18 cellular contexts compared by ENCODE assay signal in genomic region chr2:95240556-95240955, GRCh38. TPM values are rescaled to one million over a fixed set of nuclear protein-coding genes. Genes with fewer than 3 reads are reported as not detected.
DNase-seq lines count a peak whose midpoint lies in the region; ATAC-seq, FAIRE-seq and TF ChIP-seq lines count a peak whose summit lies in the region.
"Had no signal": no experiment of that assay in that cellular context is flagged by ENCODE, and none has a peak within 500 bp of the region (broad histone marks: within the 10 kb centered on the region; RNA-seq: fewer than 3 reads in every experiment).

No MANE protein-coding gene starts in this region.

- no peaks in the 10 kb centered on the region for H3K4me1 ChIP-seq in keratinocyte (ENCODE audit: control insufficient read depth, extremely low read depth, insufficient read depth, low read length)
- no peaks in the 10 kb centered on the region for H3K4me1 ChIP-seq in gastrocnemius medialis
- H3K4me1 ChIP-seq in Peyer's patch, result no peaks in the 10 kb centered on the region
- H3K4me1 ChIP-seq: A549, BE2C had no signal

- no peak overlapping the region for H3K4me3 ChIP-seq in bronchial epithelial cell (ENCODE audit: low read depth, low read length)
- no peak overlapping the region for H3K4me3 ChIP-seq in keratinocyte (ENCODE audit: control insufficient read depth in 2 of 3, extremely low read depth in 1 of 3, insufficient read depth in 2 of 3, low read depth in 1 of 3, low read length in 3 of 3)
- H3K4me3 ChIP-seq in gastrocnemius medialis, result no peak overlapping the region
- H3K4me3 ChIP-seq in Peyer's patch, result no peak overlapping the region
- H3K4me3 ChIP-seq: A549, GM23338 had no signal

- DNase-seq in RWPE1 (ENCODE audit: low spot score) (no peak), bronchial epithelial cell (ENCODE audit: low read depth) (peak; percentile 37), keratinocyte (ENCODE audit: low read depth, low spot score) (no peak), gastrocnemius medialis (no peak), Peyer's patch (no peak), GM10266 (ENCODE audit: extremely low spot score) (no peak), middle frontal gyrus (ENCODE audit: extremely low spot score, low spot score) (no peak)
- DNase-seq: BE2C; CD4-positive, alpha-beta memory T cell; DMS153; DMS79 treated with DMSO at 0.1 percent for 48 hours; EL; H7 had no signal

- H3K27me3 ChIP-seq in bronchial epithelial cell (ENCODE audit: control insufficient read depth, insufficient read depth, low read length), result no peaks in the 10 kb centered on the region
- no peaks in the 10 kb centered on the region for H3K27me3 ChIP-seq in keratinocyte (ENCODE audit: control insufficient read depth, extremely low read depth, insufficient read depth, low read length)
- no peaks in the 10 kb centered on the region for H3K27me3 ChIP-seq in gastrocnemius medialis
- no peaks in the 10 kb centered on the region for H3K27me3 ChIP-seq in Peyer's patch
- H3K27me3 ChIP-seq: BE2C had no signal

- H2AFZ ChIP-seq in keratinocyte (ENCODE audit: control insufficient read depth, low read length), result no peak overlapping the region
- H2AFZ ChIP-seq: GM23338 had no signal

- H3K79me2 ChIP-seq in keratinocyte (ENCODE audit: control insufficient read depth, insufficient read depth, low read length), result no peaks in the 10 kb centered on the region

- ATAC-seq in gastrocnemius medialis, result no peak
- ATAC-seq: A549, GM23338 had no signal

- intact Hi-C loops in gastrocnemius medialis (cut with DNase I; ENCODE audit: low total_unique reads), result no loop called here

- in situ Hi-C loops in gastrocnemius medialis (cut with MboI; ENCODE audit: low sequenced_read_pairs in 4 of 4), result no loop called here

- no peak for TF ChIP-seq CTCF in RWPE1 (conservative IDR thresholded peaks at IDR 0.05; ENCODE audit: low read depth)
- no peak for TF ChIP-seq CTCF in bronchial epithelial cell (IDR thresholded peaks at IDR 0.05; ENCODE audit: insufficient read depth, low read length, severe bottlenecking)
- TF ChIP-seq CTCF in keratinocyte (optimal IDR thresholded peaks at IDR 0.05 in 1 of 3, IDR thresholded peaks at IDR 0.05 in 1 of 3, conservative IDR thresholded peaks at IDR 0.05 in 1 of 3; ENCODE audit: extremely low read depth in 1 of 3, insufficient read depth in 2 of 3, low read length in 3 of 3), result no peak
- TF ChIP-seq CTCF in gastrocnemius medialis (IDR thresholded peaks at IDR 0.05 in 4 of 5, conservative IDR thresholded peaks at IDR 0.05 in 1 of 5), result no peak
- TF ChIP-seq CTCF in Peyer's patch (IDR thresholded peaks at IDR 0.05), result no peak
- no peak for TF ChIP-seq CTCF in GM10266 (IDR thresholded peaks at IDR 0.05; ENCODE audit: control insufficient read depth, insufficient read depth, low read depth, missing control alignments)

- H3K9ac ChIP-seq in keratinocyte (ENCODE audit: control insufficient read depth, extremely low read depth, insufficient read depth, low read length), result no peak overlapping the region

- H4K20me1 ChIP-seq in keratinocyte (ENCODE audit: control insufficient read depth, extremely low read depth, insufficient read depth, low read length), result no peaks in the 10 kb centered on the region

- no peak overlapping the region for H3K4me2 ChIP-seq in keratinocyte (ENCODE audit: control insufficient read depth, extremely low read depth, insufficient read depth, low read depth, low read length)
- H3K4me2 ChIP-seq: A549, GM23338 had no signal

- dilution Hi-C loops in keratinocyte (cut with MboI; ENCODE audit: extremely low pct_ligation_motif_present, low sequenced_read_pairs), result no loop called here

- H3K27ac ChIP-seq in RWPE1, result peak overlapping the region; percentile 20; the same call in 1 of the 2 replicates
- peak overlapping the region; percentile 52 for H3K27ac ChIP-seq in keratinocyte (ENCODE audit: control insufficient read depth, insufficient read depth, low read length)
- no peak overlapping the region for H3K27ac ChIP-seq in gastrocnemius medialis
- H3K27ac ChIP-seq in Peyer's patch, result no peak overlapping the region
- H3K27ac ChIP-seq: A549, C4-2B had no signal

- TF ChIP-seq POLR2A in gastrocnemius medialis (IDR thresholded peaks at IDR 0.05), result no peak
- TF ChIP-seq POLR2A in Peyer's patch (IDR thresholded peaks at IDR 0.05), result no peak

- no peaks in the 10 kb centered on the region for H3K9me3 ChIP-seq in keratinocyte (ENCODE audit: control insufficient read depth, low read depth, low read length)
- H3K9me3 ChIP-seq in gastrocnemius medialis, result peaks cover 0 to 16% (median 12%) of the 10 kb centered on the region in 3 donors
- H3K9me3 ChIP-seq in Peyer's patch, result peaks cover 0 to 5% (median 2%) of the 10 kb centered on the region in 4 donors
- H3K9me3 ChIP-seq: BE2C had no signal

- POLR2A ChIA-PET in RWPE1 (lab: Yijun Ruan, JAX; ENCODE audit: low non-redundant PET), result interaction anchor here (0.6 kb wide), 1 partner anchor 43 kb away, joined by 4 read pairs; no protein-coding TSS in a partner anchor

- CTCF ChIA-PET in RWPE1 (lab: Yijun Ruan, JAX), result interaction anchor here (0.6 to 1.6 kb wide), 4 partner anchors 9 to 75 kb away, joined by 3 to 8 read pairs (median 4); no protein-coding TSS in a partner anchor

- H3K36me3 ChIP-seq in bronchial epithelial cell (ENCODE audit: control insufficient read depth, insufficient read depth, low read length) (no peaks in the 10 kb centered on the region), keratinocyte (ENCODE audit: control insufficient read depth in 2 of 2, extremely low read depth in 1 of 2, insufficient read depth in 2 of 2, low read length in 2 of 2) (no peaks in the 10 kb centered on the region), gastrocnemius medialis (no peaks in the 10 kb centered on the region), Peyer's patch (no peaks in the 10 kb centered on the region)
- H3K36me3 ChIP-seq: BE2C had no signal

- no peak for FAIRE-seq in bronchial epithelial cell (lab: Jason Lieb, UNC)
- no peak for FAIRE-seq in keratinocyte (lab: Jason Lieb, UNC)
- FAIRE-seq: A549, G401.6, GM12892 had no signal

- H3K9me1 ChIP-seq in keratinocyte (ENCODE audit: control insufficient read depth, extremely low read depth, insufficient read depth, low read length), result no peaks in the 10 kb centered on the region

RNA-seq across cellular contexts. Expression of gene ZNF892, which starts 33.2 kb away (rescaled TPM):
- total RNA-seq in bronchial epithelial cell (5.8 and 5.9 TPM in 2 replicates), gastrocnemius medialis (1 to 10 TPM; 1.5 to 4.5 (median 2.1) TPM), Peyer's patch (10 to 100 TPM in 1 of 4 donors, 1 to 10 TPM in 3; 2.7 to 16.5 (median 6.6) TPM)
- polyA plus RNA-seq in keratinocyte, result 1.5 to 1.6 TPM (median 1.6 TPM) in 3 replicates
- not detected for polyA plus RNA-seq in keratinocyte (2011; ENCODE audit: low read depth)
- polyA plus RNA-seq in keratinocyte (2011; cell fraction: cytosol; rRNA removed), result 0.52 and 1.3 TPM in 2 replicates
- 2.8 and 3.3 TPM in 2 replicates for polyA plus RNA-seq in keratinocyte (2011; cell fraction: nucleus; rRNA removed)
- polyA plus RNA-seq in keratinocyte (2012; ENCODE audit: low replicate concordance), result 0.23 and 0.99 TPM in 2 replicates
- polyA minus RNA-seq in keratinocyte, result 0.33 to 6.2 TPM (median 5.8 TPM) in 3 replicates
- 4.8 TPM for polyA minus RNA-seq in keratinocyte (2011; cell fraction: cytosol; rRNA and poly(A)+ RNA removed)
- 6.6 and 9.1 TPM in 2 replicates for polyA minus RNA-seq in keratinocyte (2011; cell fraction: nucleus; rRNA and poly(A)+ RNA removed)

RNA-seq across cellular contexts. Expression of gene PROM2, which starts 33.7 kb away (rescaled TPM):
- total RNA-seq in bronchial epithelial cell (10.8 and 41.6 TPM in 2 replicates), gastrocnemius medialis (under 1 TPM in 2 of 4 donors, not detected in 2; 0.33 to 0.46 TPM), Peyer's patch (10 to 100 TPM; 13.1 to 68.9 (median 39.2) TPM)
- 11.4 to 21.2 TPM (median 16.8 TPM) in 3 replicates for polyA plus RNA-seq in keratinocyte
- polyA plus RNA-seq in keratinocyte (2011; ENCODE audit: low read depth), result 21.9 TPM
- 13.3 and 15.6 TPM in 2 replicates for polyA plus RNA-seq in keratinocyte (2011; cell fraction: cytosol; rRNA removed)
- polyA plus RNA-seq in keratinocyte (2011; cell fraction: nucleus; rRNA removed), result 83.3 and 112 TPM in 2 replicates
- 33.3 and 68.3 TPM in 2 replicates for polyA plus RNA-seq in keratinocyte (2012; ENCODE audit: low replicate concordance)
- polyA minus RNA-seq in keratinocyte, result 23.5 to 78.5 TPM (median 26.4 TPM) in 3 replicates
- polyA minus RNA-seq in keratinocyte (2011; cell fraction: cytosol; rRNA and poly(A)+ RNA removed), result 29.0 TPM
- polyA minus RNA-seq in keratinocyte (2011; cell fraction: nucleus; rRNA and poly(A)+ RNA removed), result 77.9 and 81.8 TPM in 2 replicates
- polyA plus RNA-seq: CD4-positive, alpha-beta memory T cell had no signal

RNA-seq across cellular contexts. Expression of gene KCNIP3, which starts 56.6 kb away (rescaled TPM):
- total RNA-seq in bronchial epithelial cell (under 0.01 and 0.51 TPM in 2 replicates), gastrocnemius medialis (1 to 10 TPM in 2 of 4 donors, under 1 TPM in 2; 0.55 to 2.9 (median 1.0) TPM), Peyer's patch (10 to 100 TPM in 1 of 4 donors, 1 to 10 TPM in 3; 4.9 to 11.4 (median 7.2) TPM)
- 0.66 to 2.1 TPM (median 1.5 TPM) in 3 replicates for polyA plus RNA-seq in keratinocyte
- not detected for polyA plus RNA-seq in keratinocyte (2011; ENCODE audit: low read depth)
- polyA plus RNA-seq in keratinocyte (2011; cell fraction: cytosol; rRNA removed), result 0.89 and 2.3 TPM in 2 replicates
- 3.6 and 6.3 TPM in 2 replicates for polyA plus RNA-seq in keratinocyte (2011; cell fraction: nucleus; rRNA removed)
- polyA plus RNA-seq in keratinocyte (2012; ENCODE audit: low replicate concordance), result 1.1 and 2.5 TPM in 2 replicates
- polyA minus RNA-seq in keratinocyte, result 1.7 to 2.9 TPM (median 1.8 TPM) in 3 replicates
- polyA minus RNA-seq in keratinocyte (2011; cell fraction: cytosol; rRNA and poly(A)+ RNA removed), result 3.8 TPM
- polyA minus RNA-seq in keratinocyte (2011; cell fraction: nucleus; rRNA and poly(A)+ RNA removed), result 4.2 and 5.3 TPM in 2 replicates
- total RNA-seq: CD4-positive, alpha-beta memory T cell had no signal
- polyA plus RNA-seq: CD4-positive, alpha-beta memory T cell had no signal

Comparison
In these comparisons a context has a peak if more than half of its experiments do, and no peak if none do; other contexts are left out.
1. H3K27ac ChIP-seq: peak in RWPE1 (single experiment) and keratinocyte (single experiment); none in gastrocnemius medialis (0 of 4) and Peyer's patch (0 of 4).